ENCODE assay signal across 2 cellular contexts in the genomic region with DNA sequence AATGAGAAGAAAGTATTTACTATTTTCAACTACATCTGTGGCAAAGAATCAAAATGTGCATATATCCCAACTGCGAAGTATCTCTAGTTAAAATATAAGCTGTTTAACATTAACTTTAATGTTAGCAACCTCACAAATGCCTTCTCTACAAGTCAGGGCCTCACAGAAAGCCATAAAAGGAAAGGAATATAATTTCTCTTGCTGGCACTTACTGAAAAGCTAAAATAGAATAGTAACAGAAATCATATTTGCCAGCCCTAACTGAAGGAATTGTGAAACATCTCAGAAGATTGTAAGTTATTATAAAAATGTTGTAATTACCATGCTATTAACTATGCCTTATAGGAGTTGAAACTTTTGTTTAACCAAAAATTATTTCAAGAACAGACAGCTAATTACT.
TF ChIP-seq lines count a peak whose summit lies in the region.

No MANE protein-coding gene starts in this region.

TF ChIP-seq in liver, 16 proteins besides CTCF, POLR2A, EP300 and RAD21 (continued from another document):
- TF ChIP-seq, protein P1, sequence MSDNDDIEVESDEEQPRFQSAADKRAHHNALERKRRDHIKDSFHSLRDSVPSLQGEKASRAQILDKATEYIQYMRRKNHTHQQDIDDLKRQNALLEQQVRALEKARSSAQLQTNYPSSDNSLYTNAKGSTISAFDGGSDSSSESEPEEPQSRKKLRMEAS (IDR thresholded peaks at IDR 0.05): no peak
- TF ChIP-seq, protein P2, sequence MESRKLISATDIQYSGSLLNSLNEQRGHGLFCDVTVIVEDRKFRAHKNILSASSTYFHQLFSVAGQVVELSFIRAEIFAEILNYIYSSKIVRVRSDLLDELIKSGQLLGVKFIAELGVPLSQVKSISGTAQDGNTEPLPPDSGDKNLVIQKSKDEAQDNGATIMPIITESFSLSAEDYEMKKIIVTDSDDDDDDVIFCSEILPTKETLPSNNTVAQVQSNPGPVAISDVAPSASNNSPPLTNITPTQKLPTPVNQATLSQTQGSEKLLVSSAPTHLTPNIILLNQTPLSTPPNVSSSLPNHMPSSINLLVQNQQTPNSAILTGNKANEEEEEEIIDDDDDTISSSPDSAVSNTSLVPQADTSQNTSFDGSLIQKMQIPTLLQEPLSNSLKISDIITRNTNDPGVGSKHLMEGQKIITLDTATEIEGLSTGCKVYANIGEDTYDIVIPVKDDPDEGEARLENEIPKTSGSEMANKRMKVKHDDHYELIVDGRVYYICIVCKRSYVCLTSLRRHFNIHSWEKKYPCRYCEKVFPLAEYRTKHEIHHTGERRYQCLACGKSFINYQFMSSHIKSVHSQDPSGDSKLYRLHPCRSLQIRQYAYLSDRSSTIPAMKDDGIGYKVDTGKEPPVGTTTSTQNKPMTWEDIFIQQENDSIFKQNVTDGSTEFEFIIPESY (IDR thresholded peaks at IDR 0.05): no peak
- TF ChIP-seq NR2F2 (IDR thresholded peaks at IDR 0.05) (no peak), ATF3 (IDR thresholded peaks at IDR 0.05) (no peak), TAF1 (conservative IDR thresholded peaks at IDR 0.05) (no peak), EGR1 (IDR thresholded peaks at IDR 0.05; ENCODE audit: low read depth in 2 of 2) (no peak), YY1 (IDR thresholded peaks at IDR 0.05) (no peak), SP1 (IDR thresholded peaks at IDR 0.05) (no peak)

TF ChIP-seq in HepG2, 621 proteins besides CTCF, POLR2A, EP300 and RAD21 (continued from another document):
- no peak for TF ChIP-seq USF2 (IDR thresholded peaks at IDR 0.05; ENCODE audit: low read depth, low read length)
- no peak for TF ChIP-seq USF2 (CRISPR knock-in tag; IDR thresholded peaks at IDR 0.05; ENCODE audit: borderline replicate concordance)
- no peak for TF ChIP-seq ZNF367 (CRISPR knock-in tag; IDR thresholded peaks at IDR 0.05; ENCODE audit: borderline replicate concordance)
- TF ChIP-seq ZNF225 (CRISPR knock-in tag; IDR thresholded peaks at IDR 0.05): no peak
- TF ChIP-seq ETV5 (CRISPR knock-in tag; IDR thresholded peaks at IDR 0.05; ENCODE audit: borderline replicate concordance): no peak
- TF ChIP-seq, protein P3, sequence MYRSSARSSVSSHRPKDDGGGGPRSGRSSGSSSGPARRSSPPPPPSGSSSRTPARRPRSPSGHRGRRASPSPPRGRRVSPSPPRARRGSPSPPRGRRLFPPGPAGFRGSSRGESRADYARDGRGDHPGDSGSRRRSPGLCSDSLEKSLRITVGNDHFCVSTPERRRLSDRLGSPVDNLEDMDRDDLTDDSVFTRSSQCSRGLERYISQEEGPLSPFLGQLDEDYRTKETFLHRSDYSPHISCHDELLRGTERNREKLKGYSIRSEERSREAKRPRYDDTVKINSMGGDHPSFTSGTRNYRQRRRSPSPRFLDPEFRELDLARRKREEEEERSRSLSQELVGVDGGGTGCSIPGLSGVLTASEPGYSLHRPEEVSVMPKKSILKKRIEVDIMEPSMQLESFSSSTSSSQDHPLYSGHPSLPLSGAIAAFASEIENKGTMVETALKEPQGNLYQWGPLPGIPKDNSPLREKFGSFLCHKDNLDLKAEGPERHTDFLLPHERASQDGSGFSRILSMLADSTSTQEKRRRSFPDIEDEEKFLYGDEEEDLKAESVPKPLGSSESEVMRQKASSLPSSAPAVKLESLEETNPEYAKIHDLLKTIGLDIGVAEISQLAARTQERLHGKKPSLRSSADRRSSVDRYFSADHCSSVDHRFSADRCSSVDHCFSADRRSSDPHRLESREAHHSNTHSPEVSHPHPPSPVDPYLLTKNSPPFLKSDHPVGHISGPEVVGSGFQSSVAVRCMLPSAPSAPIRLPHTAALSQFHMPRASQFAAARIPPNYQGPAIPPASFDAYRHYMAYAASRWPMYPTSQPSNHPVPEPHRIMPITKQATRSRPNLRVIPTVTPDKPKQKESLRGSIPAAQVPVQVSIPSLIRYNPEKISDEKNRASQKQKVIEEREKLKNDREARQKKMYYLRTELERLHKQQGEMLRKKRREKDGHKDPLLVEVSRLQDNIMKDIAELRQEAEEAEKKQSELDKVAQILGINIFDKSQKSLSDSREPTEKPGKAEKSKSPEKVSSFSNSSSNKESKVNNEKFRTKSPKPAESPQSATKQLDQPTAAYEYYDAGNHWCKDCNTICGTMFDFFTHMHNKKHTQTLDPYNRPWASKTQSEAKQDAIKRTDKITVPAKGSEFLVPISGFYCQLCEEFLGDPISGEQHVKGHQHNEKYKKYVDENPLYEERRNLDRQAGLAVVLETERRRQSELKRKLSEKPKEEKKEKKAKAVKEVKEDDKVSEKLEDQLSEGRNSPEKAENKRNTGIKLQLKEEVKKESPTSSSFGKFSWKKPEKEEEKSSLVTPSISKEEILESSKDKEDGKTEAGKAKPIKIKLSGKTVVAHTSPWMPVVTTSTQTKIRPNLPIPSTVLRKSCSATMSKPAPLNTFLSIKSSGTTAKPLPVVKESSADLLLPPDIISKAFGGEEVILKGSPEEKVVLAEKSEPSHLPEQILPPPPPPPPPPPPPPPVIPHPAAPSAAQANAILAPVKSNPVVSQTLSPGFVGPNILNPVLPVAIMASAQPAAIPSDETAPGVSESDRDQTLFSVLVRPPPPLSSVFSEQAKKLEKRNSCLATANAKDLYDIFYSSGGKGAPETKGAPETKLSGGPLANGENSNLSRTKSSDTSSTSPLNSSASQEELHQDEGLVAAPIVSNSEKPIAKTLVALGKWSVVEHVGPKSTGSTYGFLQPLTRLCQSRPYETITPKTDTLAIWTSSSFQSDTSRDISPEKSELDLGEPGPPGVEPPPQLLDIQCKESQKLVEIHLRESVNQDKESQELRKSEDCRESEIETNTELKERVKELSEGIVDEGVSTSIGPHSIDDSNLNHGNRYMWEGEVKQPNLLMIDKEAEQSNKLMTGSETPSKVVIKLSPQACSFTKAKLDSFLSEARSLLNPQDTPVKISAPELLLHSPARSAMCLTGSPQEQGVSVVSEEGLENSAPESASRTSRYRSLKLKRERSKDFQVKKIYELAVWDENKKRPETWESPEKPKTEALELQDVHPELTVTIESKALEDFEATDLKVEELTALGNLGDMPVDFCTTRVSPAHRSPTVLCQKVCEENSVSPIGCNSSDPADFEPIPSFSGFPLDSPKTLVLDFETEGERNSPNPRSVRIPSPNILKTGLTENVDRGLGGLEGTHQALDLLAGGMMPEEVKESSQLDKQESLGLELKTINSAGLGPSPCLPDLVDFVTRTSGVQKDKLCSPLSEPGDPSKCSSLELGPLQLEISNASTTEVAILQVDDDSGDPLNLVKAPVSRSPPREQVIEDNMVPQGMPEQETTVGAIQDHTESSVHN (CRISPR knock-in tag; IDR thresholded peaks at IDR 0.05): no peak
- no peak for TF ChIP-seq SCMH1 (CRISPR knock-in tag; IDR thresholded peaks at IDR 0.05; ENCODE audit: borderline replicate concordance)
- TF ChIP-seq ZNF704 (CRISPR knock-in tag; IDR thresholded peaks at IDR 0.05; ENCODE audit: borderline replicate concordance): no peak
- TF ChIP-seq NAIF1 (CRISPR knock-in tag; IDR thresholded peaks at IDR 0.05; ENCODE audit: borderline replicate concordance): no peak
- TF ChIP-seq FOSL2 (CRISPR knock-in tag; IDR thresholded peaks at IDR 0.05): no peak
- TF ChIP-seq ZNF407 (CRISPR knock-in tag; IDR thresholded peaks at IDR 0.05; ENCODE audit: not compliant biosample characterization): no peak
- TF ChIP-seq NCOA5 (CRISPR knock-in tag; IDR thresholded peaks at IDR 0.05): no peak
